Comparison of ENCODE assay signal across 23 cellular contexts in the genomic region with DNA sequence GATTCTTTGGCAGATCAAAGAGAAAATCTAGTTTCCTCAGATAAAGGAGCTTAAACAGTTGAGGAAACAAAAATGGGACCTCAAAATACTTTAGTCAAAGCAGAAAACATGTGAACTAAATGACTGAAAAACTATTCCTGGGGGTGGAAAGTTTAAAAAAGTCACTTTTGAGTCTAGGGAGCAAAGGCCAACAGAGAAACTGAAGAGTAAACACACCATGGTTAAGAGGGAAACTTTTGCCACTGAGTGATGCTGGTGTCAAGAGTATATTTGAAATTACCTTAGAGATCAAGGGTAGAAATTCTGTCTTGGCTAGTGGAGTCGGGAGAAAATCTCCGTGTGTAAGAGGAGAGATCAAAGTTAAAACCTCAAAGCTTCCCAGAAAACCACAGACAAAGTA.
DNase-seq lines count a peak whose midpoint lies in the region; ATAC-seq and TF ChIP-seq lines count a peak whose summit lies in the region.
"Had no signal": no experiment of that assay in that cellular context is flagged by ENCODE, and none has a peak within 500 bp of the region (broad histone marks: within the 10 kb centered on the region; RNA-seq: fewer than 3 reads in every experiment).

No MANE protein-coding gene starts in this region.

- no peak for ATAC-seq in GM23338
- no peak for ATAC-seq in heart right ventricle
- ATAC-seq: HCT116 had no signal

- intact Hi-C loops in prostate gland (cut with DNase I), result no loop called here
- intact Hi-C loops in heart right ventricle (cut with DNase I), result no loop called here

- H3K79me2 ChIP-seq in GM23338 (replicated peaks; ENCODE audit: insufficient read depth), result no peaks in the 10 kb centered on the region
- no peaks in the 10 kb centered on the region for H3K79me2 ChIP-seq in MM.1S (ENCODE audit: low read length)
- H3K79me2 ChIP-seq in smooth muscle cell (ENCODE audit: low read depth), result no peaks in the 10 kb centered on the region

- H3K4me3 Mint-ChIP-seq in GM23338, result no peak overlapping the region
- H3K4me3 Mint-ChIP-seq: CD4-positive, alpha-beta memory T cell had no signal

- H2AFZ ChIP-seq in GM23338 (peak overlapping the region; percentile 9; the same call in 1 of the 2 replicates), MM.1S (ENCODE audit: low read length) (no peak overlapping the region), smooth muscle cell (ENCODE audit: low read depth) (no peak overlapping the region)

- TF ChIP-seq POLR2A in prostate gland (IDR thresholded peaks at IDR 0.05), result no peak

- TF ChIP-seq CTCF in GM23338 (conservative IDR thresholded peaks at IDR 0.05; ENCODE audit: low read depth in 2 of 2), result no peak
- TF ChIP-seq CTCF in MM.1S (IDR thresholded peaks at IDR 0.05; ENCODE audit: low read length), result no peak
- TF ChIP-seq CTCF in epithelial cell of proximal tubule (conservative IDR thresholded peaks at IDR 0.05; ENCODE audit: low read depth, low read length), result peak; percentile 5
- no peak for TF ChIP-seq CTCF in smooth muscle cell (IDR thresholded peaks at IDR 0.05; ENCODE audit: borderline replicate concordance, insufficient read depth, poor library complexity, severe bottlenecking)
- no peak for TF ChIP-seq CTCF in prostate gland (IDR thresholded peaks at IDR 0.05)
- no peak for TF ChIP-seq CTCF in heart right ventricle (IDR thresholded peaks at IDR 0.05)

- H3K27ac Mint-ChIP-seq in GM23338, result no peak overlapping the region
- H3K27ac Mint-ChIP-seq: CD4-positive, alpha-beta memory T cell had no signal

- H3K27me3 ChIP-seq in GM23338 (ENCODE audit: insufficient read depth), result no peaks in the 10 kb centered on the region
- no peaks in the 10 kb centered on the region for H3K27me3 ChIP-seq in MM.1S (replicated peaks; ENCODE audit: insufficient read depth, low read length)
- no peaks in the 10 kb centered on the region for H3K27me3 ChIP-seq in smooth muscle cell (ENCODE audit: low read depth)
- no peaks in the 10 kb centered on the region for H3K27me3 ChIP-seq in prostate gland (replicated peaks; ENCODE audit: insufficient read depth)
- no peaks in the 10 kb centered on the region for H3K27me3 ChIP-seq in heart right ventricle
- H3K27me3 ChIP-seq: MG63 had no signal

- H3K4me1 ChIP-seq in GM23338 (ENCODE audit: insufficient read depth) (no peaks in the 10 kb centered on the region), MM.1S (ENCODE audit: low read length) (peaks cover 7% of the 10 kb centered on the region), smooth muscle cell (ENCODE audit: low read depth) (peaks cover 5% of the 10 kb centered on the region), prostate gland (replicated peaks) (no peaks in the 10 kb centered on the region), heart right ventricle (no peaks in the 10 kb centered on the region)

- H3K4me2 ChIP-seq in GM23338 (no peak overlapping the region), MM.1S (ENCODE audit: low read depth, low read length) (no peak overlapping the region), smooth muscle cell (peak overlapping the region; percentile 24)

- no peaks in the 10 kb centered on the region for H3K4me1 Mint-ChIP-seq in GM23338
- H3K4me1 Mint-ChIP-seq: CD4-positive, alpha-beta memory T cell had no signal

- H3K9me3 ChIP-seq in MM.1S (replicated peaks; ENCODE audit: insufficient read depth, low read length) (no peaks in the 10 kb centered on the region), smooth muscle cell (replicated peaks; ENCODE audit: low read depth) (no peaks in the 10 kb centered on the region), prostate gland (no peaks in the 10 kb centered on the region), heart right ventricle (peaks cover 0 to 3% (median 0%) of the 10 kb centered on the region in 11 donors)
- H3K9me3 ChIP-seq: MG63 had no signal

- H3K4me3 ChIP-seq in GM23338 (no peak overlapping the region), MM.1S (ENCODE audit: low read length) (no peak overlapping the region), epithelial cell of proximal tubule (ENCODE audit: low read depth, low read length) (no peak overlapping the region), smooth muscle cell (no peak overlapping the region), prostate gland (no peak overlapping the region), heart right ventricle (no peak overlapping the region)
- H3K4me3 ChIP-seq: MG63, SK-N-MC had no signal

- H3K9me3 Mint-ChIP-seq in GM23338, result no peaks in the 10 kb centered on the region; the same call in 1 of the 3 replicates

- 19% methylated on average over 2 of the region's 2 CpGs for WGBS in smooth muscle cell (ENCODE audit: low lambda C conversion rate)
- 77% methylated on average over 2 of the region's 2 CpGs for WGBS in prostate gland
- WGBS in heart right ventricle, 2 donors, result 76 to 85% methylated on average over 2 of the region's 2 CpGs

- H3K36me3 Mint-ChIP-seq in GM23338 (ENCODE audit: low read depth), result no peaks in the 10 kb centered on the region
- H3K36me3 Mint-ChIP-seq: CD4-positive, alpha-beta memory T cell had no signal

- H4K20me1 ChIP-seq in GM23338 (replicated peaks; ENCODE audit: insufficient read depth) (no peaks in the 10 kb centered on the region), MM.1S (ENCODE audit: insufficient read depth, low read length) (no peaks in the 10 kb centered on the region), smooth muscle cell (ENCODE audit: low read depth) (no peaks in the 10 kb centered on the region)

- H3K9ac ChIP-seq in MM.1S (ENCODE audit: low read length) (no peak overlapping the region), smooth muscle cell (ENCODE audit: low read depth) (no peak overlapping the region)

- H3K27me3 Mint-ChIP-seq in GM23338 (ENCODE audit: insufficient read depth, low read depth, poor library complexity), result peaks cover 1% of the 10 kb centered on the region
- H3K27me3 Mint-ChIP-seq: CD4-positive, alpha-beta memory T cell had no signal

- H3K27ac ChIP-seq in GM23338 (ENCODE audit: low read depth), result no peak overlapping the region
- no peak overlapping the region for H3K27ac ChIP-seq in MM.1S (ENCODE audit: low read length)
- no peak overlapping the region for H3K27ac ChIP-seq in smooth muscle cell (ENCODE audit: low read depth)
- no peak overlapping the region for H3K27ac ChIP-seq in prostate gland
- H3K27ac ChIP-seq in heart right ventricle, result no peak overlapping the region
- H3K27ac ChIP-seq: HL-60, SK-N-MC had no signal

- no peaks in the 10 kb centered on the region for H3K9me2 ChIP-seq in GM23338 (ENCODE audit: insufficient read depth)
- no peaks in the 10 kb centered on the region for H3K9me2 ChIP-seq in MM.1S (replicated peaks; ENCODE audit: insufficient read depth, low read length)

- H3K36me3 ChIP-seq in GM23338 (ENCODE audit: insufficient read depth) (no peaks in the 10 kb centered on the region), MM.1S (replicated peaks; ENCODE audit: insufficient read depth, low read length) (no peaks in the 10 kb centered on the region), smooth muscle cell (ENCODE audit: low read depth) (no peaks in the 10 kb centered on the region), prostate gland (no peaks in the 10 kb centered on the region), heart right ventricle (no peaks in the 10 kb centered on the region)
- H3K36me3 ChIP-seq: MG63 had no signal

- no peaks in the 10 kb centered on the region for H3F3A ChIP-seq in GM23338 (replicated peaks; ENCODE audit: low read depth)
- no peaks in the 10 kb centered on the region for H3F3A ChIP-seq in MM.1S (ENCODE audit: insufficient read depth, low read length)
- no peaks in the 10 kb centered on the region for H3F3A ChIP-seq in smooth muscle cell (ENCODE audit: low read depth)

- no peak for DNase-seq in GM23338 (ENCODE audit: low spot score)
- DNase-seq in MM.1S, result peak; percentile 20
- DNase-seq in epithelial cell of proximal tubule (ENCODE audit: low read depth), result no peak
- DNase-seq in smooth muscle cell (lab: John Stamatoyannopoulos, UW; ENCODE audit: unreplicated experiment), result no peak
- DNase-seq in prostate gland (ENCODE audit: low spot score), result no peak
- no peak for DNase-seq in heart right ventricle
- DNase-seq in NOMO-1 (lab: John Stamatoyannopoulos, UW; ENCODE audit: unreplicated experiment in 2 of 2), result no peak
- DNase-seq: C1 segment of cervical spinal cord; CD4-positive, alpha-beta memory T cell; DMS 273 treated with DMSO at 0.1 percent for 48 hours; DMS79; GF-D8; KBM-7; MG63; NCI-H2029; NCI-H446; NCI-H524 treated with DMSO at 0.1 percent for 48 hours; NCI-H82; OCI-M1; SIG-M5 had no signal

TF ChIP-seq in GM23338, 12 proteins besides CTCF, POLR2A, EP300 and RAD21 (continues in another document):
- TF ChIP-seq ZNF114 (CRISPR knock-in tag; IDR thresholded peaks at IDR 0.05), result no peak
- no peak for TF ChIP-seq JUNB (IDR thresholded peaks at IDR 0.05; ENCODE audit: unreplicated experiment)
- no peak for TF ChIP-seq STAT1 (IDR thresholded peaks at IDR 0.05; ENCODE audit: unreplicated experiment)
- TF ChIP-seq, protein P1, sequence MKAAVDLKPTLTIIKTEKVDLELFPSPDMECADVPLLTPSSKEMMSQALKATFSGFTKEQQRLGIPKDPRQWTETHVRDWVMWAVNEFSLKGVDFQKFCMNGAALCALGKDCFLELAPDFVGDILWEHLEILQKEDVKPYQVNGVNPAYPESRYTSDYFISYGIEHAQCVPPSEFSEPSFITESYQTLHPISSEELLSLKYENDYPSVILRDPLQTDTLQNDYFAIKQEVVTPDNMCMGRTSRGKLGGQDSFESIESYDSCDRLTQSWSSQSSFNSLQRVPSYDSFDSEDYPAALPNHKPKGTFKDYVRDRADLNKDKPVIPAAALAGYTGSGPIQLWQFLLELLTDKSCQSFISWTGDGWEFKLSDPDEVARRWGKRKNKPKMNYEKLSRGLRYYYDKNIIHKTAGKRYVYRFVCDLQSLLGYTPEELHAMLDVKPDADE (IDR thresholded peaks at IDR 0.05), result no peak
- no peak for TF ChIP-seq NANOG (IDR thresholded peaks at IDR 0.05; ENCODE audit: borderline replicate concordance)
- TF ChIP-seq ZNF331 (CRISPR knock-in tag; IDR thresholded peaks at IDR 0.05; ENCODE audit: low read depth), result no peak
